ENCODE assay signal across 1 cellular context in genomic region chr1:156815851-156816536, GRCh38.
TF ChIP-seq lines count a peak whose summit lies in the region.

No MANE protein-coding gene starts in this region.

TF ChIP-seq in SK-N-SH treated with all-trans-retinoic acid at 6 μM for 48 hours, 23 proteins besides CTCF, POLR2A, EP300 and RAD21 (continued from another document):
- TF ChIP-seq, protein P1, sequence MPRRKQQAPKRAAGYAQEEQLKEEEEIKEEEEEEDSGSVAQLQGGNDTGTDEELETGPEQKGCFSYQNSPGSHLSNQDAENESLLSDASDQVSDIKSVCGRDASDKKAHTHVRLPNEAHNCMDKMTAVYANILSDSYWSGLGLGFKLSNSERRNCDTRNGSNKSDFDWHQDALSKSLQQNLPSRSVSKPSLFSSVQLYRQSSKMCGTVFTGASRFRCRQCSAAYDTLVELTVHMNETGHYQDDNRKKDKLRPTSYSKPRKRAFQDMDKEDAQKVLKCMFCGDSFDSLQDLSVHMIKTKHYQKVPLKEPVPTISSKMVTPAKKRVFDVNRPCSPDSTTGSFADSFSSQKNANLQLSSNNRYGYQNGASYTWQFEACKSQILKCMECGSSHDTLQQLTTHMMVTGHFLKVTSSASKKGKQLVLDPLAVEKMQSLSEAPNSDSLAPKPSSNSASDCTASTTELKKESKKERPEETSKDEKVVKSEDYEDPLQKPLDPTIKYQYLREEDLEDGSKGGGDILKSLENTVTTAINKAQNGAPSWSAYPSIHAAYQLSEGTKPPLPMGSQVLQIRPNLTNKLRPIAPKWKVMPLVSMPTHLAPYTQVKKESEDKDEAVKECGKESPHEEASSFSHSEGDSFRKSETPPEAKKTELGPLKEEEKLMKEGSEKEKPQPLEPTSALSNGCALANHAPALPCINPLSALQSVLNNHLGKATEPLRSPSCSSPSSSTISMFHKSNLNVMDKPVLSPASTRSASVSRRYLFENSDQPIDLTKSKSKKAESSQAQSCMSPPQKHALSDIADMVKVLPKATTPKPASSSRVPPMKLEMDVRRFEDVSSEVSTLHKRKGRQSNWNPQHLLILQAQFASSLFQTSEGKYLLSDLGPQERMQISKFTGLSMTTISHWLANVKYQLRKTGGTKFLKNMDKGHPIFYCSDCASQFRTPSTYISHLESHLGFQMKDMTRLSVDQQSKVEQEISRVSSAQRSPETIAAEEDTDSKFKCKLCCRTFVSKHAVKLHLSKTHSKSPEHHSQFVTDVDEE (CRISPR knock-in tag; IDR thresholded peaks at IDR 0.05), result no peak
- TF ChIP-seq RARB (CRISPR knock-in tag; IDR thresholded peaks at IDR 0.05), result no peak
- TF ChIP-seq ZFP30 (CRISPR knock-in tag; IDR thresholded peaks at IDR 0.05), result no peak
- TF ChIP-seq SNAI2 (CRISPR knock-in tag; IDR thresholded peaks at IDR 0.05), result no peak
- TF ChIP-seq CREB5 (CRISPR knock-in tag; IDR thresholded peaks at IDR 0.05; ENCODE audit: low read depth), result no peak
- no peak for TF ChIP-seq ESRRG (CRISPR knock-in tag; IDR thresholded peaks at IDR 0.05)
- TF ChIP-seq ZNF8 (CRISPR knock-in tag; IDR thresholded peaks at IDR 0.05), result no peak
- TF ChIP-seq PPARA (CRISPR knock-in tag; IDR thresholded peaks at IDR 0.05; ENCODE audit: borderline replicate concordance), result no peak
- no peak for TF ChIP-seq TOX (CRISPR knock-in tag; IDR thresholded peaks at IDR 0.05; ENCODE audit: borderline replicate concordance)
- no peak for TF ChIP-seq ZNF565 (CRISPR knock-in tag; conservative IDR thresholded peaks at IDR 0.05; ENCODE audit: low read depth)
